In the genomic region with DNA sequence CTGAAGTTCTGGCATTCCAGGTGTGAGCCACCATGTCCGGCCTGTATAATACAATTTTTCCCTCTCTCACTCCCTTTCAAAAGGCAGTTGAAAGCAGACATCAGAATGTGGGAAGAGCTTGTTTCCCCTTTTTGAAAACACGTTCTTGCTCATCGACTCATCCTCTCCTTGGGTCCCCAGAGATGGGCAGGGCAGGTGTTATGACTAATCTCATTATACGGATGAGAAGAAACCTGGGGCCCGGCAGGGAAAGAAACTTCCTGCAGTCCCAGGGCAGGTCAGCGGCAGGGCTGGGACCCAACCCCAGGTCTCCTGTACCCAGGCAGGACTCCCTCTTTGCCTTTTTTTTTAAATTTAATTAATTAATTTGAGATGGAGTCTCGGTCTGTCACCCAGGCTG, we compare ENCODE assay signal across 8 cellular contexts. TPM values are rescaled to one million over a fixed set of nuclear protein-coding genes. Genes with fewer than 3 reads are reported as not detected.
DNase-seq lines count a peak whose midpoint lies in the region; ATAC-seq and TF ChIP-seq lines count a peak whose summit lies in the region.
"Not testable (repeated sequence)": the region's sequence is repeated elsewhere in the genome, so short reads cannot be mapped to it uniquely, and the experiment has no call there.
"Had no signal": no experiment of that assay in that cellular context is flagged by ENCODE, and none has a peak within 500 bp of the region (broad histone marks: within the 10 kb centered on the region; RNA-seq: fewer than 3 reads in every experiment).

No MANE protein-coding gene starts in this region.

- peak; percentile 66 for ATAC-seq in GM18499 (IDR thresholded peaks at IDR 0.05; ENCODE audit: insufficient read depth, unreplicated experiment)
- ATAC-seq in GM19467 (IDR thresholded peaks at IDR 0.05; ENCODE audit: unreplicated experiment) = peak; percentile 87
- peak; percentile 96 for ATAC-seq in HG02759 (IDR thresholded peaks at IDR 0.05; ENCODE audit: unreplicated experiment)
- ATAC-seq in HG03342 (IDR thresholded peaks at IDR 0.05; ENCODE audit: unreplicated experiment) = peak; percentile 92
- peak; percentile 87 for ATAC-seq in activated T-helper 17 cell treated with anti-CD3 and anti-CD28 coated beads, Interleukin-2, amount 50 U/mL, for 72 hours (replicated peaks)

- not testable (repeated sequence) for H3K4me3 ChIP-seq in fibroblast of the aortic adventitia (ENCODE audit: low read depth, low read length)

- H3K4me3 Mint-ChIP-seq in activated T-helper 17 cell treated with anti-CD3 and anti-CD28 coated beads, Interleukin-2, amount 50 U/mL, for 72 hours = not testable (repeated sequence)

- not testable (repeated sequence) for H3K9me3 Mint-ChIP-seq in activated T-helper 17 cell treated with anti-CD3 and anti-CD28 coated beads, Interleukin-2, amount 50 U/mL, for 72 hours

- H3K27ac Mint-ChIP-seq in activated T-helper 17 cell treated with anti-CD3 and anti-CD28 coated beads, Interleukin-2, amount 50 U/mL, for 72 hours = not testable (repeated sequence)

- DNase-seq in NAMALWA (ENCODE audit: low spot score) (peak; percentile 34), fibroblast of the aortic adventitia (ENCODE audit: low read depth) (peak; percentile 43)

- H3K36me3 Mint-ChIP-seq in activated T-helper 17 cell treated with anti-CD3 and anti-CD28 coated beads, Interleukin-2, amount 50 U/mL, for 72 hours (ENCODE audit: low read depth) = not testable (repeated sequence)

- not testable (repeated sequence) for H3K27me3 Mint-ChIP-seq in activated T-helper 17 cell treated with anti-CD3 and anti-CD28 coated beads, Interleukin-2, amount 50 U/mL, for 72 hours

- TF ChIP-seq CTCF in fibroblast of the aortic adventitia (IDR thresholded peaks at IDR 0.05; ENCODE audit: insufficient read depth, low read length) = not testable (repeated sequence)

- not testable (repeated sequence) for H3K4me1 Mint-ChIP-seq in activated T-helper 17 cell treated with anti-CD3 and anti-CD28 coated beads, Interleukin-2, amount 50 U/mL, for 72 hours

RNA-seq across cellular contexts. Expression of gene SPDYE1, which starts 4.8 kb away (rescaled TPM):
- total RNA-seq in activated T-helper 17 cell treated with anti-CD3 and anti-CD28 coated beads, Interleukin-2, amount 50 U/mL, for 72 hours = not detected
- total RNA-seq in fibroblast of the aortic adventitia (ENCODE audit: low replicate concordance) = not detected in 2 replicates
- total RNA-seq: endothelial cell of umbilical vein had no signal

RNA-seq across cellular contexts. Expression of gene DBNL, which starts 51.6 kb away (rescaled TPM):
- 100 to 1,000 TPM in 1 of 2 donors, 10 to 100 TPM in 1; 93.8 to 137 TPM for total RNA-seq in activated T-helper 17 cell treated with anti-CD3 and anti-CD28 coated beads, Interleukin-2, amount 50 U/mL, for 72 hours
- total RNA-seq in fibroblast of the aortic adventitia (ENCODE audit: low replicate concordance) = 73.0 and 110 TPM in 2 replicates
